1 cellular context compared by ENCODE assay signal in genomic region chr6:169725270-169726048, GRCh38.
TF ChIP-seq lines count a peak whose summit lies in the region.

No MANE protein-coding gene starts in this region.

TF ChIP-seq in HepG2, 621 proteins besides CTCF, POLR2A, EP300 and RAD21 (continued from another document and continues in another):
- TF ChIP-seq KIAA2018 (CRISPR knock-in tag; IDR thresholded peaks at IDR 0.05; ENCODE audit: borderline replicate concordance) (no peak), ZNF281 (CRISPR knock-in tag; IDR thresholded peaks at IDR 0.05; ENCODE audit: borderline replicate concordance) (peak; percentile 40; the same call in 1 of the 2 replicates), ZNF253 (CRISPR knock-in tag; IDR thresholded peaks at IDR 0.05; ENCODE audit: borderline replicate concordance) (no peak), ZNF251 (CRISPR knock-in tag; IDR thresholded peaks at IDR 0.05) (no peak), ZNF615 (CRISPR knock-in tag; IDR thresholded peaks at IDR 0.05; ENCODE audit: borderline replicate concordance) (0 out of 2 replicates have a peak, but pooled peaks have one; percentile 44), HOXA3 (CRISPR knock-in tag; IDR thresholded peaks at IDR 0.05) (peak; percentile 44), IRX3 (CRISPR knock-in tag; IDR thresholded peaks at IDR 0.05; ENCODE audit: borderline replicate concordance, low read depth) (peak; percentile 21; the same call in 1 of the 2 replicates), ZHX1 (CRISPR knock-in tag; IDR thresholded peaks at IDR 0.05; ENCODE audit: low read depth) (peak; percentile 22; the same call in 1 of the 2 replicates), RFXAP (CRISPR knock-in tag; IDR thresholded peaks at IDR 0.05; ENCODE audit: borderline replicate concordance) (peak; percentile 64), ZNF670 (CRISPR knock-in tag; IDR thresholded peaks at IDR 0.05; ENCODE audit: borderline replicate concordance) (no peak), ZNF709 (CRISPR knock-in tag; IDR thresholded peaks at IDR 0.05) (no peak), LBX2 (CRISPR knock-in tag; IDR thresholded peaks at IDR 0.05; ENCODE audit: borderline replicate concordance) (no peak), ZBTB21 (CRISPR knock-in tag; IDR thresholded peaks at IDR 0.05) (peak; percentile 57), ZNF576 (CRISPR knock-in tag; IDR thresholded peaks at IDR 0.05) (no peak), SP4 (CRISPR knock-in tag; IDR thresholded peaks at IDR 0.05) (no peak; the same call in 1 of the 2 replicates), RXRA (CRISPR knock-in tag; IDR thresholded peaks at IDR 0.05) (no peak; the same call in none of the 2 replicates), MTA1 (CRISPR knock-in tag; IDR thresholded peaks at IDR 0.05; ENCODE audit: borderline replicate concordance) (no peak; the same call in 1 of the 2 replicates), SAFB2 (CRISPR knock-in tag; IDR thresholded peaks at IDR 0.05; ENCODE audit: borderline replicate concordance, low read depth) (no peak), HMGXB3 (CRISPR knock-in tag; IDR thresholded peaks at IDR 0.05; ENCODE audit: borderline replicate concordance) (no peak), SMYD3 (CRISPR knock-in tag; IDR thresholded peaks at IDR 0.05) (no peak; the same call in 1 of the 2 replicates), YEATS2 (CRISPR knock-in tag; IDR thresholded peaks at IDR 0.05; ENCODE audit: borderline replicate concordance) (0 out of 2 replicates have a peak, but pooled peaks have one; percentile 14), ZBTB1 (CRISPR knock-in tag; IDR thresholded peaks at IDR 0.05; ENCODE audit: borderline replicate concordance) (no peak), SRSF9 (IDR thresholded peaks at IDR 0.05; ENCODE audit: borderline replicate concordance, insufficient read depth, low read depth, low read length, poor library complexity, severe bottlenecking) (no peak), TFAP4 (IDR thresholded peaks at IDR 0.05; ENCODE audit: borderline replicate concordance, low read depth) (peak; percentile 4; the same call in 1 of the 2 replicates), BORCS8-MEF2B (CRISPR knock-in tag; IDR thresholded peaks at IDR 0.05) (no peak; the same call in 1 of the 2 replicates), ATRX (CRISPR knock-in tag; IDR thresholded peaks at IDR 0.05; ENCODE audit: borderline replicate concordance) (no peak), BCLAF1 (IDR thresholded peaks at IDR 0.05) (no peak), ZNF589 (CRISPR knock-in tag; conservative IDR thresholded peaks at IDR 0.05) (no peak), ZNF740 (CRISPR knock-in tag; IDR thresholded peaks at IDR 0.05) (no peak)
